Comparison of ENCODE assay signal across 1 cellular context in genomic region chr18:78411539-78411938, GRCh38.
TF ChIP-seq lines count a peak whose summit lies in the region.

No MANE protein-coding gene starts in this region.

TF ChIP-seq in H1, 55 proteins besides CTCF, POLR2A, EP300 and RAD21:
- TF ChIP-seq USF2 (IDR thresholded peaks at IDR 0.05; ENCODE audit: low read length) (no peak), MAFK (IDR thresholded peaks at IDR 0.05; ENCODE audit: low read depth, low read length) (no peak), HDAC2 (IDR thresholded peaks at IDR 0.05; ENCODE audit: borderline replicate concordance in 1 of 2, low read depth in 2 of 2, low read length in 2 of 2) (no peak), TAF7 (optimal IDR thresholded peaks at IDR 0.05; ENCODE audit: borderline replicate concordance, low read depth, low read length) (no peak)
TF ChIP-seq in H1: peak in this region for 0.
